In the genomic region with DNA sequence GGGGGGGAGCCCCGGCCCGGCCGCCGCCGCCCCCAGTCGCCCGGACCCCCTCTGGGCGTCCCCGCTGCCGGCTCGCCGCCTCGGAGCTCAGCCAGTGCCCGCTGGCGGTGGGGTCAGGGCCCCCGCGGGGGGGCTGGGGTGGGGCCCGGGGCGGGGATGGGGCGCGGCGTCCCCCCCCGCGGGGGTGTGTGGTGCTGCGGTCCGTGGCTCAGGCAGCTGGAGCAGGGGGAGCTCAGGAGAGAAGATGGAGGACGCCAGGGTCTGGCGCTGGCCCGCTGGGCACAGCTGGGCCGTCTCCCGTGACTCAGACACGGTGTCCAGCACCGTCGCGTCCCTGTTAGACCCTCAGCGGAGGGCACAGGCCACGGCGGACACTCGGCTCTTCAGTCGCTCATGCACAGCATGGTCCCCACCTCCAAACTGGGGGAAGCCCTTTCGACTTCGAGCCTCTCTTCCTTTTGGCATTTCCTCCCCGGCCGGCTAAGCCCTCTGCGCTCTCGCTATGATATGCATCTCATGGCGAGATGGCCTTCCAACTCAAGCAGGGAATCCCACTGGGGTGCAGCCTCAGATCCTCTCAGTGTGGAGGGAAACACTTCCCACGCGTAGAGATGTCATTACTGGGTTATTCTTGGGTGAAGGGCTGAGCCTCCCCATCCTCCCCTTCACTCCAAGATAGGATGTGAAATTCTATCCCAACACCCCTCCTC, we compare ENCODE assay signal across 8 cellular contexts.
DNase-seq lines count a peak whose midpoint lies in the region; ATAC-seq lines count a peak whose summit lies in the region.

No MANE protein-coding gene starts in this region.

- ATAC-seq in GM18517 (IDR thresholded peaks at IDR 0.05; ENCODE audit: unreplicated experiment) (peak; percentile 64), HG02970 (IDR thresholded peaks at IDR 0.05; ENCODE audit: low FRiP score, unreplicated experiment) (peak; percentile 55), memory B cell (ENCODE audit: low read depth) (peak; percentile 77)
- ATAC-seq in stimulated activated memory B cell treated with anti-CD40 and anti-IgM and Interleukin-4, amounts not matched to agents 10 μg/mL and 1 μg/mL and 100 μg/mL, for 72 hours: peak; percentile 89

- peak overlapping the region; percentile 89 for H3K27ac Mint-ChIP-seq in memory B cell
- peak overlapping the region; percentile 91 for H3K27ac Mint-ChIP-seq in stimulated activated memory B cell treated with anti-CD40 and anti-IgM and Interleukin-4, amounts not matched to agents 10 μg/mL and 1 μg/mL and 100 μg/mL, for 72 hours

- no peaks in the 10 kb centered on the region for H3K27me3 ChIP-seq in endocrine pancreas (ENCODE audit: control insufficient read depth, insufficient read depth, low read length)

- no peaks in the 10 kb centered on the region for H3K9me3 ChIP-seq in endocrine pancreas (ENCODE audit: control insufficient read depth, low read length)

- H3K36me3 Mint-ChIP-seq in memory B cell: peaks cover 1% of the 10 kb centered on the region
- H3K36me3 Mint-ChIP-seq in stimulated activated memory B cell treated with anti-CD40 and anti-IgM and Interleukin-4, amounts not matched to agents 10 μg/mL and 1 μg/mL and 100 μg/mL, for 72 hours: peaks cover 6% of the 10 kb centered on the region

- H3K4me1 Mint-ChIP-seq in memory B cell: peaks cover 29% of the 10 kb centered on the region
- H3K4me1 Mint-ChIP-seq in stimulated activated memory B cell treated with anti-CD40 and anti-IgM and Interleukin-4, amounts not matched to agents 10 μg/mL and 1 μg/mL and 100 μg/mL, for 72 hours: peaks cover 42% of the 10 kb centered on the region

- no peaks in the 10 kb centered on the region for H3K27me3 Mint-ChIP-seq in memory B cell
- no peaks in the 10 kb centered on the region for H3K27me3 Mint-ChIP-seq in stimulated activated memory B cell treated with anti-CD40 and anti-IgM and Interleukin-4, amounts not matched to agents 10 μg/mL and 1 μg/mL and 100 μg/mL, for 72 hours

- H3K9ac ChIP-seq in endocrine pancreas (ENCODE audit: control insufficient read depth, insufficient read depth, low read length): peak overlapping the region; percentile 76

- H3K4me1 ChIP-seq in endocrine pancreas (ENCODE audit: control insufficient read depth, insufficient read depth, low read length): peaks cover 19% of the 10 kb centered on the region

- no peaks in the 10 kb centered on the region for H3K36me3 ChIP-seq in endocrine pancreas (ENCODE audit: control insufficient read depth, insufficient read depth, low read length)

- H3K4me3 Mint-ChIP-seq in memory B cell: peak overlapping the region; percentile 92
- H3K4me3 Mint-ChIP-seq in stimulated activated memory B cell treated with anti-CD40 and anti-IgM and Interleukin-4, amounts not matched to agents 10 μg/mL and 1 μg/mL and 100 μg/mL, for 72 hours: peak overlapping the region; percentile 87

- H3K4me3 ChIP-seq in endocrine pancreas (ENCODE audit: control insufficient read depth, insufficient read depth, low read length): peak overlapping the region; percentile 52

- no peaks in the 10 kb centered on the region for H3K9me3 Mint-ChIP-seq in memory B cell
- H3K9me3 Mint-ChIP-seq in stimulated activated memory B cell treated with anti-CD40 and anti-IgM and Interleukin-4, amounts not matched to agents 10 μg/mL and 1 μg/mL and 100 μg/mL, for 72 hours: no peaks in the 10 kb centered on the region

- peak; percentile 86 for DNase-seq in AG08395 (ENCODE audit: low spot score)
- peak; percentile 83 for DNase-seq in NCI-H2196 (lab: John Stamatoyannopoulos, UW; ENCODE audit: unreplicated experiment)
- DNase-seq in activated CD4-positive, CD25-positive, alpha-beta regulatory T cell treated with anti-CD3 and anti-CD28 coated beads, Interleukin-2, amount 50 U/mL, for 72 hours: peak; percentile 76
- peak in 1 of 2 donors; percentile 73 for DNase-seq in memory B cell (ENCODE audit: low spot score in 2 of 2)
